ENCODE assay signal across 1 cellular context in the genomic region with DNA sequence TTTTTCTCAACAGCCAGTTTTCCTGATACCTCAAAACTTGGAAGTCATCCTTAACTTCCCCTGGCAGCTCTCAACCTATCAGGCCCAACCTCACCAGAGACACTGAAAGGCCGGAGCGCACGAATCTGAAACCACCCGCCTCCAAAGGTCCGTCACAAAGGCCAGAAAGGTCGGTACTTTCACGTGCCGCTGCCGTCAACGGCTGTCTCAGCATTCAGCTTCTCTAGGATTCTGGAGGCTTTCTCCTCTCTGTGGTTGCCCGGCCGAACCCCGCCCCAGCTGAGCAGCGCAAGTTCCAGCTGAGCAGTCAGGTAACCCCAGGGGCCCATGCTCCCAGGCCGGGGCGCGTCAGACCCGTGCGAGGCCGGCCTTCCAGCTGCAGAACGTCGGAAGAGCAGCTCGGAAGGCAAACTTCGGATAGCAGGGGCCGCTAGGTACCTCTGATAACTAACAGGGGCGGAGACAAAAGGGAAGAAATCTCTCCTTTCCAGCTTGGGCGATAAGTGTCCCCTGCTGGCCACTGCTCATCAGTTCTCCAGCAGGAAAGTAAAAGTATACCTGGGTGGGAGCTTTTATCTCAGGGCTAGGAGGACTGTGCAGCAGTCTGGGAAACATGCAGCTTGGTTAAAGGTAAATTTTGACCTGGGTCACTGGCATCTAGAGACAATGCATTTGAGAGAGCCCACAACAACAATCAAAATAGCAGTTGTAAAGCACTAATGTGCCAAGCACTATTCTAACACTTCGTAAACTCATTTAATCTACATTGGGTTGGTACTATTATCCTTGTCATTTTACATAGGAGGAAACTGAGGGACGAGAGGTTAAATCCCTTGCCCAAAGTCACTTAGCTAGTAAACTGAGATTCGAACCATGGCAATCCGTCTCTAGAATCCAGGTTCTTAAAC.
A peak's percentile ranks its signal among the peaks of the same experiment; 100 is the strongest.
TF ChIP-seq lines count a peak whose summit lies in the region.

No MANE protein-coding gene starts in this region.

TF ChIP-seq in HepG2, 621 proteins besides CTCF, POLR2A, EP300 and RAD21 (continued from another document and continues in another):
- TF ChIP-seq, protein P1, sequence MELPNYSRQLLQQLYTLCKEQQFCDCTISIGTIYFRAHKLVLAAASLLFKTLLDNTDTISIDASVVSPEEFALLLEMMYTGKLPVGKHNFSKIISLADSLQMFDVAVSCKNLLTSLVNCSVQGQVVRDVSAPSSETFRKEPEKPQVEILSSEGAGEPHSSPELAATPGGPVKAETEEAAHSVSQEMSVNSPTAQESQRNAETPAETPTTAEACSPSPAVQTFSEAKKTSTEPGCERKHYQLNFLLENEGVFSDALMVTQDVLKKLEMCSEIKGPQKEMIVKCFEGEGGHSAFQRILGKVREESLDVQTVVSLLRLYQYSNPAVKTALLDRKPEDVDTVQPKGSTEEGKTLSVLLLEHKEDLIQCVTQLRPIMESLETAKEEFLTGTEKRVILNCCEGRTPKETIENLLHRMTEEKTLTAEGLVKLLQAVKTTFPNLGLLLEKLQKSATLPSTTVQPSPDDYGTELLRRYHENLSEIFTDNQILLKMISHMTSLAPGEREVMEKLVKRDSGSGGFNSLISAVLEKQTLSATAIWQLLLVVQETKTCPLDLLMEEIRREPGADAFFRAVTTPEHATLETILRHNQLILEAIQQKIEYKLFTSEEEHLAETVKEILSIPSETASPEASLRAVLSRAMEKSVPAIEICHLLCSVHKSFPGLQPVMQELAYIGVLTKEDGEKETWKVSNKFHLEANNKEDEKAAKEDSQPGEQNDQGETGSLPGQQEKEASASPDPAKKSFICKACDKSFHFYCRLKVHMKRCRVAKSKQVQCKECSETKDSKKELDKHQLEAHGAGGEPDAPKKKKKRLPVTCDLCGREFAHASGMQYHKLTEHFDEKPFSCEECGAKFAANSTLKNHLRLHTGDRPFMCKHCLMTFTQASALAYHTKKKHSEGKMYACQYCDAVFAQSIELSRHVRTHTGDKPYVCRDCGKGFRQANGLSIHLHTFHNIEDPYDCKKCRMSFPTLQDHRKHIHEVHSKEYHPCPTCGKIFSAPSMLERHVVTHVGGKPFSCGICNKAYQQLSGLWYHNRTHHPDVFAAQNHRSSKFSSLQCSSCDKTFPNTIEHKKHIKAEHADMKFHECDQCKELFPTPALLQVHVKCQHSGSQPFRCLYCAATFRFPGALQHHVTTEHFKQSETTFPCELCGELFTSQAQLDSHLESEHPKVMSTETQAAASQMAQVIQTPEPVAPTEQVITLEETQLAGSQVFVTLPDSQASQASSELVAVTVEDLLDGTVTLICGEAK (IDR thresholded peaks at IDR 0.05): no peak
- TF ChIP-seq, protein P1 (CRISPR knock-in tag; IDR thresholded peaks at IDR 0.05): peak; percentile 87
- TF ChIP-seq, protein P2, sequence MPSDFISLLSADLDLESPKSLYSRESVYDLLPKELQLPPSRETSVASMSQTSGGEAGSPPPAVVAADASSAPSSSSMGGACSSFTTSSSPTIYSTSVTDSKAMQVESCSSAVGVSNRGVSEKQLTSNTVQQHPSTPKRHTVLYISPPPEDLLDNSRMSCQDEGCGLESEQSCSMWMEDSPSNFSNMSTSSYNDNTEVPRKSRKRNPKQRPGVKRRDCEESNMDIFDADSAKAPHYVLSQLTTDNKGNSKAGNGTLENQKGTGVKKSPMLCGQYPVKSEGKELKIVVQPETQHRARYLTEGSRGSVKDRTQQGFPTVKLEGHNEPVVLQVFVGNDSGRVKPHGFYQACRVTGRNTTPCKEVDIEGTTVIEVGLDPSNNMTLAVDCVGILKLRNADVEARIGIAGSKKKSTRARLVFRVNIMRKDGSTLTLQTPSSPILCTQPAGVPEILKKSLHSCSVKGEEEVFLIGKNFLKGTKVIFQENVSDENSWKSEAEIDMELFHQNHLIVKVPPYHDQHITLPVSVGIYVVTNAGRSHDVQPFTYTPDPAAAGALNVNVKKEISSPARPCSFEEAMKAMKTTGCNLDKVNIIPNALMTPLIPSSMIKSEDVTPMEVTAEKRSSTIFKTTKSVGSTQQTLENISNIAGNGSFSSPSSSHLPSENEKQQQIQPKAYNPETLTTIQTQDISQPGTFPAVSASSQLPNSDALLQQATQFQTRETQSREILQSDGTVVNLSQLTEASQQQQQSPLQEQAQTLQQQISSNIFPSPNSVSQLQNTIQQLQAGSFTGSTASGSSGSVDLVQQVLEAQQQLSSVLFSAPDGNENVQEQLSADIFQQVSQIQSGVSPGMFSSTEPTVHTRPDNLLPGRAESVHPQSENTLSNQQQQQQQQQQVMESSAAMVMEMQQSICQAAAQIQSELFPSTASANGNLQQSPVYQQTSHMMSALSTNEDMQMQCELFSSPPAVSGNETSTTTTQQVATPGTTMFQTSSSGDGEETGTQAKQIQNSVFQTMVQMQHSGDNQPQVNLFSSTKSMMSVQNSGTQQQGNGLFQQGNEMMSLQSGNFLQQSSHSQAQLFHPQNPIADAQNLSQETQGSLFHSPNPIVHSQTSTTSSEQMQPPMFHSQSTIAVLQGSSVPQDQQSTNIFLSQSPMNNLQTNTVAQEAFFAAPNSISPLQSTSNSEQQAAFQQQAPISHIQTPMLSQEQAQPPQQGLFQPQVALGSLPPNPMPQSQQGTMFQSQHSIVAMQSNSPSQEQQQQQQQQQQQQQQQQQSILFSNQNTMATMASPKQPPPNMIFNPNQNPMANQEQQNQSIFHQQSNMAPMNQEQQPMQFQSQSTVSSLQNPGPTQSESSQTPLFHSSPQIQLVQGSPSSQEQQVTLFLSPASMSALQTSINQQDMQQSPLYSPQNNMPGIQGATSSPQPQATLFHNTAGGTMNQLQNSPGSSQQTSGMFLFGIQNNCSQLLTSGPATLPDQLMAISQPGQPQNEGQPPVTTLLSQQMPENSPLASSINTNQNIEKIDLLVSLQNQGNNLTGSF (CRISPR knock-in tag; IDR thresholded peaks at IDR 0.05): peak; percentile 36; the same call in 1 of the 2 replicates
- TF ChIP-seq ZNF788 (CRISPR knock-in tag; IDR thresholded peaks at IDR 0.05; ENCODE audit: borderline replicate concordance): peak; percentile 86; the same call in 1 of the 2 replicates
- peak; percentile 75; the same call in 1 of the 2 replicates for TF ChIP-seq ZNF563 (CRISPR knock-in tag; IDR thresholded peaks at IDR 0.05)
- TF ChIP-seq, protein P3, sequence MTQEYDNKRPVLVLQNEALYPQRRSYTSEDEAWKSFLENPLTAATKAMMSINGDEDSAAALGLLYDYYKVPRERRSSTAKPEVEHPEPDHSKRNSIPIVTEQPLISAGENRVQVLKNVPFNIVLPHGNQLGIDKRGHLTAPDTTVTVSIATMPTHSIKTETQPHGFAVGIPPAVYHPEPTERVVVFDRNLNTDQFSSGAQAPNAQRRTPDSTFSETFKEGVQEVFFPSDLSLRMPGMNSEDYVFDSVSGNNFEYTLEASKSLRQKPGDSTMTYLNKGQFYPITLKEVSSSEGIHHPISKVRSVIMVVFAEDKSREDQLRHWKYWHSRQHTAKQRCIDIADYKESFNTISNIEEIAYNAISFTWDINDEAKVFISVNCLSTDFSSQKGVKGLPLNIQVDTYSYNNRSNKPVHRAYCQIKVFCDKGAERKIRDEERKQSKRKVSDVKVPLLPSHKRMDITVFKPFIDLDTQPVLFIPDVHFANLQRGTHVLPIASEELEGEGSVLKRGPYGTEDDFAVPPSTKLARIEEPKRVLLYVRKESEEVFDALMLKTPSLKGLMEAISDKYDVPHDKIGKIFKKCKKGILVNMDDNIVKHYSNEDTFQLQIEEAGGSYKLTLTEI (CRISPR knock-in tag; conservative IDR thresholded peaks at IDR 0.05): no peak
- TF ChIP-seq ZNF121 (CRISPR knock-in tag; IDR thresholded peaks at IDR 0.05): no peak; the same call in 1 of the 2 replicates
- peak; percentile 94 for TF ChIP-seq CENPT (CRISPR knock-in tag; IDR thresholded peaks at IDR 0.05; ENCODE audit: low read depth)
- TF ChIP-seq, protein P4, sequence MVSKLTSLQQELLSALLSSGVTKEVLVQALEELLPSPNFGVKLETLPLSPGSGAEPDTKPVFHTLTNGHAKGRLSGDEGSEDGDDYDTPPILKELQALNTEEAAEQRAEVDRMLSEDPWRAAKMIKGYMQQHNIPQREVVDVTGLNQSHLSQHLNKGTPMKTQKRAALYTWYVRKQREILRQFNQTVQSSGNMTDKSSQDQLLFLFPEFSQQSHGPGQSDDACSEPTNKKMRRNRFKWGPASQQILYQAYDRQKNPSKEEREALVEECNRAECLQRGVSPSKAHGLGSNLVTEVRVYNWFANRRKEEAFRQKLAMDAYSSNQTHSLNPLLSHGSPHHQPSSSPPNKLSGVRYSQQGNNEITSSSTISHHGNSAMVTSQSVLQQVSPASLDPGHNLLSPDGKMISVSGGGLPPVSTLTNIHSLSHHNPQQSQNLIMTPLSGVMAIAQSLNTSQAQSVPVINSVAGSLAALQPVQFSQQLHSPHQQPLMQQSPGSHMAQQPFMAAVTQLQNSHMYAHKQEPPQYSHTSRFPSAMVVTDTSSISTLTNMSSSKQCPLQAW (CRISPR knock-in tag; IDR thresholded peaks at IDR 0.05): peak; percentile 97
- peak; percentile 62; the same call in 1 of the 2 replicates for TF ChIP-seq ESRRA (CRISPR knock-in tag; IDR thresholded peaks at IDR 0.05; ENCODE audit: low read depth)
- TF ChIP-seq PHF20 (CRISPR knock-in tag; IDR thresholded peaks at IDR 0.05): peak; percentile 91
- TF ChIP-seq ZNF460 (CRISPR knock-in tag; IDR thresholded peaks at IDR 0.05; ENCODE audit: borderline replicate concordance): no peak; the same call in 1 of the 2 replicates
- TF ChIP-seq, protein P5, sequence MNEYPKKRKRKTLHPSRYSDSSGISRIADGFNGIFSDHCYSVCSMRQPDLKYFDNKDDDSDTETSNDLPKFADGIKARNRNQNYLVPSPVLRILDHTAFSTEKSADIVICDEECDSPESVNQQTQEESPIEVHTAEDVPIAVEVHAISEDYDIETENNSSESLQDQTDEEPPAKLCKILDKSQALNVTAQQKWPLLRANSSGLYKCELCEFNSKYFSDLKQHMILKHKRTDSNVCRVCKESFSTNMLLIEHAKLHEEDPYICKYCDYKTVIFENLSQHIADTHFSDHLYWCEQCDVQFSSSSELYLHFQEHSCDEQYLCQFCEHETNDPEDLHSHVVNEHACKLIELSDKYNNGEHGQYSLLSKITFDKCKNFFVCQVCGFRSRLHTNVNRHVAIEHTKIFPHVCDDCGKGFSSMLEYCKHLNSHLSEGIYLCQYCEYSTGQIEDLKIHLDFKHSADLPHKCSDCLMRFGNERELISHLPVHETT (CRISPR knock-in tag; conservative IDR thresholded peaks at IDR 0.05): no peak
- peak; percentile 85; the same call in 1 of the 2 replicates for TF ChIP-seq ZMAT3 (CRISPR knock-in tag; conservative IDR thresholded peaks at IDR 0.05)
- peak; percentile 68; the same call in 1 of the 2 replicates for TF ChIP-seq EHMT2 (IDR thresholded peaks at IDR 0.05; ENCODE audit: borderline replicate concordance, low read depth, low read length)
- peak; percentile 59; the same call in 1 of the 2 replicates for TF ChIP-seq RELA (CRISPR knock-in tag; IDR thresholded peaks at IDR 0.05)
- TF ChIP-seq ETV5 (CRISPR knock-in tag; IDR thresholded peaks at IDR 0.05; ENCODE audit: borderline replicate concordance): no peak
- no peak for TF ChIP-seq ZNF207 (IDR thresholded peaks at IDR 0.05; ENCODE audit: borderline replicate concordance)
- TF ChIP-seq KLF13 (CRISPR knock-in tag; IDR thresholded peaks at IDR 0.05): 0 out of 2 replicates have a peak, but pooled peaks have one; percentile 52
- peak; percentile 82 for TF ChIP-seq HNF4A (CRISPR knock-in tag; IDR thresholded peaks at IDR 0.05)
- TF ChIP-seq PAWR (CRISPR knock-in tag; IDR thresholded peaks at IDR 0.05; ENCODE audit: borderline replicate concordance): no peak; the same call in 1 of the 2 replicates
- TF ChIP-seq NCOR1 (IDR thresholded peaks at IDR 0.05; ENCODE audit: borderline replicate concordance, low read length): no peak
- TF ChIP-seq, protein P6, sequence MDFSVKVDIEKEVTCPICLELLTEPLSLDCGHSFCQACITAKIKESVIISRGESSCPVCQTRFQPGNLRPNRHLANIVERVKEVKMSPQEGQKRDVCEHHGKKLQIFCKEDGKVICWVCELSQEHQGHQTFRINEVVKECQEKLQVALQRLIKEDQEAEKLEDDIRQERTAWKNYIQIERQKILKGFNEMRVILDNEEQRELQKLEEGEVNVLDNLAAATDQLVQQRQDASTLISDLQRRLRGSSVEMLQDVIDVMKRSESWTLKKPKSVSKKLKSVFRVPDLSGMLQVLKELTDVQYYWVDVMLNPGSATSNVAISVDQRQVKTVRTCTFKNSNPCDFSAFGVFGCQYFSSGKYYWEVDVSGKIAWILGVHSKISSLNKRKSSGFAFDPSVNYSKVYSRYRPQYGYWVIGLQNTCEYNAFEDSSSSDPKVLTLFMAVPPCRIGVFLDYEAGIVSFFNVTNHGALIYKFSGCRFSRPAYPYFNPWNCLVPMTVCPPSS (IDR thresholded peaks at IDR 0.05): no peak
- TF ChIP-seq ZNF350 (CRISPR knock-in tag; IDR thresholded peaks at IDR 0.05; ENCODE audit: borderline replicate concordance, low read depth): peak; percentile 96
- no peak for TF ChIP-seq REL (CRISPR knock-in tag; conservative IDR thresholded peaks at IDR 0.05)
- peak; percentile 84; the same call in 1 of the 2 replicates for TF ChIP-seq MTF2 (CRISPR knock-in tag; IDR thresholded peaks at IDR 0.05; ENCODE audit: borderline replicate concordance)
- TF ChIP-seq HDAC2 (CRISPR knock-in tag; IDR thresholded peaks at IDR 0.05): peak; percentile 98
- no peak for TF ChIP-seq ZNF180 (CRISPR knock-in tag; IDR thresholded peaks at IDR 0.05; ENCODE audit: borderline replicate concordance, low read depth)
- TF ChIP-seq NFE2 (CRISPR knock-in tag; IDR thresholded peaks at IDR 0.05): no peak
